Comparison of ENCODE assay signal across 23 cellular contexts in the genomic region with DNA sequence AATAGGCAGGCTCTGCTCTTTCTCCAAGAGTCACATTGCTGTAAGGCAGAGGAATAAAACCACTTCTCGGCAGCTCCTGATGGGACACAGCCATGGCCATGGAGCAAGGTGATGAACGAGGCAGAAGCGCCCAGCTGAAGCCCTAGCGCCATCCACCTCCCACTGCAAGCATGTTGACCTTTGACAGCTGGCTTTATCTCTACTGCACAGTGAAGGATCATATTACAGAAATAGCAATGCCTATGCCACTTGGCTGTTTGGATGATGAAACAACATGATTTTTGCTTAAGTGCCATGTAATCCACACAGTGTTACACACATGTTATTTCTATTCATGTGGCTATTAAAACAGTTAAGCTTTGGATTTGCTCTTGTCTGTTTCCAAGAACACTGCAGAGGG.
A peak's percentile ranks its signal among the peaks of the same experiment; 100 is the strongest.
DNase-seq lines count a peak whose midpoint lies in the region; ATAC-seq and TF ChIP-seq lines count a peak whose summit lies in the region.
"Had no signal": no experiment of that assay in that cellular context is flagged by ENCODE, and none has a peak within 500 bp of the region (broad histone marks: within the 10 kb centered on the region; RNA-seq: fewer than 3 reads in every experiment).

No MANE protein-coding gene starts in this region.

- ATAC-seq in heart right ventricle (peak in 6 of 8 donors; percentile 28 to 72 (median 51)), HG03442 (IDR thresholded peaks at IDR 0.05; ENCODE audit: unreplicated experiment) (no peak)
- ATAC-seq: activated CD8-positive, alpha-beta memory T cell treated with anti-CD3 and anti-CD28 coated beads, Interleukin-2, amount 10 ng/mL, durations not matched to agents 7 days and 5 days; activated T-helper 17 cell treated with anti-CD3 and anti-CD28 coated beads, Interleukin-2, amount 50 U/mL, for 72 hours had no signal

- H3K27ac ChIP-seq in HEK293 (ENCODE audit: extremely low read depth, low read depth, low read length) (no peak overlapping the region), heart right ventricle (no peak overlapping the region), sigmoid colon (no peak overlapping the region)
- H3K27ac ChIP-seq: esophagus muscularis mucosa, KMS-11, ovary, skin epidermis had no signal

- CTCF ChIA-PET in HEK293 (lab: Yijun Ruan, JAX), result interaction anchor here (1.2 kb wide), 1 partner anchor 16 kb away, joined by 4 read pairs; no protein-coding TSS in a partner anchor

- H3K4me1 ChIP-seq in HEK293 (ENCODE audit: control insufficient read depth, insufficient read depth, low read length) (no peaks in the 10 kb centered on the region), heart right ventricle (peaks cover 0 to 9% (median 2%) of the 10 kb centered on the region in 9 donors), sigmoid colon (no peaks in the 10 kb centered on the region)
- H3K4me1 ChIP-seq: esophagus muscularis mucosa had no signal

- intact Hi-C loops in heart right ventricle (cut with DNase I) (no loop called here), sigmoid colon (cut with DNase I) (no loop called here)

- POLR2A ChIA-PET in HEK293 (lab: Yijun Ruan, JAX), result no interaction called here

- no peaks in the 10 kb centered on the region for H3K27me3 ChIP-seq in heart right ventricle
- H3K27me3 ChIP-seq in sigmoid colon, result no peaks in the 10 kb centered on the region
- H3K27me3 ChIP-seq: esophagus muscularis mucosa, ovary had no signal

- H3K9me3 ChIP-seq in HEK293 (ENCODE audit: control insufficient read depth, insufficient read depth, low read depth, low read length), result no peaks in the 10 kb centered on the region
- H3K9me3 ChIP-seq in heart right ventricle, result peaks cover 0 to 30% (median 9%) of the 10 kb centered on the region in 11 donors
- peaks cover 3 to 7% (median 4%) of the 10 kb centered on the region in 4 donors for H3K9me3 ChIP-seq in sigmoid colon
- H3K9me3 ChIP-seq: ovary, SK-N-SH had no signal

- H3K36me3 ChIP-seq in HEK293 (ENCODE audit: control insufficient read depth in 2 of 2, insufficient read depth in 1 of 2, low read length in 2 of 2), result no peaks in the 10 kb centered on the region
- H3K36me3 ChIP-seq in heart right ventricle, result no peaks in the 10 kb centered on the region
- H3K36me3 ChIP-seq in sigmoid colon, result no peaks in the 10 kb centered on the region
- H3K36me3 ChIP-seq: esophagus muscularis mucosa, ovary had no signal

- TF ChIP-seq POLR2A in sigmoid colon (IDR thresholded peaks at IDR 0.05), result no peak

- TF ChIP-seq CTCF in HEK293 (tag by site-specific recombination; IDR thresholded peaks at IDR 0.05) (no peak), heart right ventricle (IDR thresholded peaks at IDR 0.05) (no peak), sigmoid colon (IDR thresholded peaks at IDR 0.05) (no peak)

- 68 to 74% methylated on average over 4 of the region's 4 CpGs for WGBS in heart right ventricle, 2 donors
- 65 to 76% methylated on average over 4 of the region's 4 CpGs for WGBS in sigmoid colon, 2 donors

- H3K4me3 ChIP-seq in HEK293 (ENCODE audit: low read depth, low read length) (no peak overlapping the region), heart right ventricle (no peak overlapping the region), sigmoid colon (no peak overlapping the region)
- H3K4me3 ChIP-seq: esophagus muscularis mucosa, lung, ovary, skin epidermis had no signal

- DNase-seq in COLO668 (lab: John Stamatoyannopoulos, UW; ENCODE audit: unreplicated experiment) (peak; percentile 70), NCI-H748 treated with DMSO at 0.1 percent for 48 hours (lab: John Stamatoyannopoulos, UW) (peak; percentile 36), heart right ventricle (no peak), Ammon's horn (ENCODE audit: low spot score) (no peak), sigmoid colon (no peak)
- DNase-seq in activated CD4-positive, alpha-beta T cell treated with anti-CD3 and anti-CD28 coated beads, Interleukin-2, amount 50 U/mL, for 1 hour, result no peak
- DNase-seq: activated CD4-positive, CD25-positive, alpha-beta regulatory T cell treated with anti-CD3 and anti-CD28 coated beads, Interleukin-2, amount 50 U/mL, for 72 hours; activated CD8-positive, alpha-beta memory T cell treated with anti-CD3 and anti-CD28 coated beads, Interleukin-2, amount 10 ng/mL, durations not matched to agents 7 days and 5 days; COR-L47; H9; NCI-H1048; NCI-H526 treated with DMSO at 0.1 percent for 48 hours; ovary; SK-N-SH; stimulated activated CD4-positive, alpha-beta T cell treated with anti-CD3 and anti-CD28 coated beads, Interleukin-4, amount 100 ng/mL, for 1 hour; substantia nigra had no signal

- no peak for TF ChIP-seq EP300 in sigmoid colon (IDR thresholded peaks at IDR 0.05)

TF ChIP-seq in HEK293, 187 proteins besides CTCF, POLR2A, EP300 and RAD21:
- no peak for TF ChIP-seq ZNF184 (tag by site-specific recombination; IDR thresholded peaks at IDR 0.05)
- 0 out of 2 replicates have a peak, but pooled peaks have one; percentile 29 for TF ChIP-seq ZXDB (tag by site-specific recombination; IDR thresholded peaks at IDR 0.05)
- no peak for TF ChIP-seq ZNF391 (tag by site-specific recombination; IDR thresholded peaks at IDR 0.05; ENCODE audit: borderline replicate concordance, low read depth)
- peak; percentile 31; the same call in 1 of the 2 replicates for TF ChIP-seq ZFHX2 (tag by site-specific recombination; conservative IDR thresholded peaks at IDR 0.05)
- TF ChIP-seq ZBTB1 (tag by site-specific recombination; IDR thresholded peaks at IDR 0.05), result no peak
- TF ChIP-seq, protein P1, sequence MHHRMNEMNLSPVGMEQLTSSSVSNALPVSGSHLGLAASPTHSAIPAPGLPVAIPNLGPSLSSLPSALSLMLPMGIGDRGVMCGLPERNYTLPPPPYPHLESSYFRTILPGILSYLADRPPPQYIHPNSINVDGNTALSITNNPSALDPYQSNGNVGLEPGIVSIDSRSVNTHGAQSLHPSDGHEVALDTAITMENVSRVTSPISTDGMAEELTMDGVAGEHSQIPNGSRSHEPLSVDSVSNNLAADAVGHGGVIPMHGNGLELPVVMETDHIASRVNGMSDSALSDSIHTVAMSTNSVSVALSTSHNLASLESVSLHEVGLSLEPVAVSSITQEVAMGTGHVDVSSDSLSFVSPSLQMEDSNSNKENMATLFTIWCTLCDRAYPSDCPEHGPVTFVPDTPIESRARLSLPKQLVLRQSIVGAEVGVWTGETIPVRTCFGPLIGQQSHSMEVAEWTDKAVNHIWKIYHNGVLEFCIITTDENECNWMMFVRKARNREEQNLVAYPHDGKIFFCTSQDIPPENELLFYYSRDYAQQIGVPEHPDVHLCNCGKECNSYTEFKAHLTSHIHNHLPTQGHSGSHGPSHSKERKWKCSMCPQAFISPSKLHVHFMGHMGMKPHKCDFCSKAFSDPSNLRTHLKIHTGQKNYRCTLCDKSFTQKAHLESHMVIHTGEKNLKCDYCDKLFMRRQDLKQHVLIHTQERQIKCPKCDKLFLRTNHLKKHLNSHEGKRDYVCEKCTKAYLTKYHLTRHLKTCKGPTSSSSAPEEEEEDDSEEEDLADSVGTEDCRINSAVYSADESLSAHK (tag by site-specific recombination; IDR thresholded peaks at IDR 0.05), result 0 out of 2 replicates have a peak, but pooled peaks have one; percentile 24
- TF ChIP-seq ZNF280C (tag by site-specific recombination; IDR thresholded peaks at IDR 0.05), result no peak
- TF ChIP-seq ZNF341 (tag by site-specific recombination; IDR thresholded peaks at IDR 0.05; ENCODE audit: low read depth), result no peak
- TF ChIP-seq, protein P2, sequence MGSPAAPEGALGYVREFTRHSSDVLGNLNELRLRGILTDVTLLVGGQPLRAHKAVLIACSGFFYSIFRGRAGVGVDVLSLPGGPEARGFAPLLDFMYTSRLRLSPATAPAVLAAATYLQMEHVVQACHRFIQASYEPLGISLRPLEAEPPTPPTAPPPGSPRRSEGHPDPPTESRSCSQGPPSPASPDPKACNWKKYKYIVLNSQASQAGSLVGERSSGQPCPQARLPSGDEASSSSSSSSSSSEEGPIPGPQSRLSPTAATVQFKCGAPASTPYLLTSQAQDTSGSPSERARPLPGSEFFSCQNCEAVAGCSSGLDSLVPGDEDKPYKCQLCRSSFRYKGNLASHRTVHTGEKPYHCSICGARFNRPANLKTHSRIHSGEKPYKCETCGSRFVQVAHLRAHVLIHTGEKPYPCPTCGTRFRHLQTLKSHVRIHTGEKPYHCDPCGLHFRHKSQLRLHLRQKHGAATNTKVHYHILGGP (tag by site-specific recombination; IDR thresholded peaks at IDR 0.05), result no peak
- no peak for TF ChIP-seq ZFP41 (tag by site-specific recombination; IDR thresholded peaks at IDR 0.05; ENCODE audit: borderline replicate concordance)
- TF ChIP-seq FEZF1 (tag by site-specific recombination; IDR thresholded peaks at IDR 0.05), result peak; percentile 84
- peak; percentile 24; the same call in 1 of the 2 replicates for TF ChIP-seq TRIM28 (IDR thresholded peaks at IDR 0.05; ENCODE audit: borderline replicate concordance, low read length)
- no peak for TF ChIP-seq ZNF239 (tag by site-specific recombination; IDR thresholded peaks at IDR 0.05)
- TF ChIP-seq SETDB1 (IDR thresholded peaks at IDR 0.05; ENCODE audit: insufficient read length, low read length), result no peak
TF ChIP-seq in HEK293: peak in this region for 5.

Comparison
In these comparisons a context has a peak if more than half of its experiments do, and no peak if none do; other contexts are left out.
1. DNase-seq: peak in COLO668 (single experiment) and NCI-H748 treated with DMSO at 0.1 percent for 48 hours (single experiment); none in heart right ventricle (0 of 2), activated CD4-positive, alpha-beta T cell treated with anti-CD3 and anti-CD28 coated beads, Interleukin-2, amount 50 U/mL, for 1 hour (single experiment), Ammon's horn (single experiment) and sigmoid colon (single experiment).